ENCODE assay signal across 16 cellular contexts in genomic region chr5:173778784-173779304, GRCh38.
DNase-seq lines count a peak whose midpoint lies in the region; ATAC-seq and TF ChIP-seq lines count a peak whose summit lies in the region.
"Had no signal": no experiment of that assay in that cellular context is flagged by ENCODE, and none has a peak within 500 bp of the region (broad histone marks: within the 10 kb centered on the region; RNA-seq: fewer than 3 reads in every experiment).

No MANE protein-coding gene starts in this region.

- H3K4me1 ChIP-seq in OCI-LY7 (ENCODE audit: insufficient read depth, low read length, poor library complexity, severe bottlenecking) (peaks cover 68% of the 10 kb centered on the region), spleen (peaks cover 0 to 91% (median 30%) of the 10 kb centered on the region in 6 donors), prostate gland (replicated peaks) (peaks cover 3% of the 10 kb centered on the region)

- H3K36me3 ChIP-seq in OCI-LY7 (ENCODE audit: insufficient read depth, low read length): no peaks in the 10 kb centered on the region
- H3K36me3 ChIP-seq in spleen: no peaks in the 10 kb centered on the region
- no peaks in the 10 kb centered on the region for H3K36me3 ChIP-seq in prostate gland
- H3K36me3 ChIP-seq: gastroesophageal sphincter, thoracic aorta had no signal

- BruUV-seq in OCI-LY7 (replicated peaks; lab: Mats Ljungman, UMichigan): no TSS peak

- H3K9me2 ChIP-seq in OCI-LY7 (ENCODE audit: insufficient read depth, low read length): no peaks in the 10 kb centered on the region

- H4K20me1 ChIP-seq in OCI-LY7 (ENCODE audit: insufficient read depth, low read length): no peaks in the 10 kb centered on the region

- CTCF ChIA-PET in OCI-LY7 (lab: Charles Lee; ENCODE audit: unreplicated experiment): no interaction called here

- POLR2A ChIA-PET in OCI-LY7 (lab: Charles Lee): interaction anchor here (0.6 to 1.9 kb wide), 5 partner anchors 11 to 148 kb away, joined by 3 to 7 read pairs (median 4); no protein-coding TSS in a partner anchor

- DNase-seq in DMS53 (lab: John Stamatoyannopoulos, UW) (peak; percentile 39), DMS53 treated with DMSO at 0.1 percent for 48 hours (lab: John Stamatoyannopoulos, UW; ENCODE audit: unreplicated experiment) (no peak), OCI-LY7 (ENCODE audit: low spot score) (no peak), fibroblast of pulmonary artery (ENCODE audit: low read depth) (peak; percentile 35), spleen (no peak), SW480 (ENCODE audit: low spot score) (no peak), prostate gland (ENCODE audit: low spot score) (no peak)
- DNase-seq: activated naive CD8-positive, alpha-beta T cell treated with anti-CD3 and anti-CD28 coated beads, Interleukin-2, amount 10 ng/mL, durations not matched to agents 7 days and 5 days; NCI-H226; nephron progenitor cell; T-helper 9 cell had no signal

- 42 to 51% (median 48%) methylated on average over 5 of the region's 5 CpGs for WGBS in spleen, 5 donors
- 81% methylated on average over 5 of the region's 5 CpGs for WGBS in prostate gland

- H3K9me3 ChIP-seq in OCI-LY7 (ENCODE audit: low read length) (no peaks in the 10 kb centered on the region), spleen (no peaks in the 10 kb centered on the region), prostate gland (no peaks in the 10 kb centered on the region)
- H3K9me3 ChIP-seq: gastroesophageal sphincter, thoracic aorta had no signal

- H3K4me3 ChIP-seq in OCI-LY7 (ENCODE audit: low read depth, low read length, poor library complexity, severe bottlenecking) (no peak overlapping the region), fibroblast of pulmonary artery (replicated peaks; ENCODE audit: low read depth, low read length) (no peak overlapping the region), spleen (peak overlapping the region in 1 of 8 donors; percentile 50), prostate gland (no peak overlapping the region)
- H3K4me3 ChIP-seq: gastroesophageal sphincter, skin epidermis, thoracic aorta had no signal

- no peaks in the 10 kb centered on the region for H3K27me3 ChIP-seq in spleen (replicated peaks in 1 of 7)
- no peaks in the 10 kb centered on the region for H3K27me3 ChIP-seq in prostate gland (replicated peaks; ENCODE audit: insufficient read depth)
- H3K27me3 ChIP-seq: gastroesophageal sphincter had no signal

- H3K27ac ChIP-seq in OCI-LY7 (ENCODE audit: low read depth, low read length, poor library complexity, severe bottlenecking) (no peak overlapping the region), spleen (peak overlapping the region in 7 of 8 donors; percentile 55 to 92 (median 79)), prostate gland (no peak overlapping the region)
- H3K27ac ChIP-seq: 22Rv1, gastroesophageal sphincter, skin epidermis, thoracic aorta had no signal

- no peak overlapping the region for H3K4me2 ChIP-seq in OCI-LY7 (ENCODE audit: low read length)

- intact Hi-C loops in OCI-LY7 (cut with micrococcal nuclease; ENCODE audit: unreplicated experiment): no loop called here
- intact Hi-C loops in spleen (cut with DNase I; ENCODE audit: low total_unique reads): no loop called here
- intact Hi-C loops in prostate gland (cut with DNase I): no loop called here

- no peak for ATAC-seq in HG02938 (IDR thresholded peaks at IDR 0.05; ENCODE audit: unreplicated experiment)
- ATAC-seq: gastroesophageal sphincter had no signal

- TF ChIP-seq CTCF in OCI-LY7 (conservative IDR thresholded peaks at IDR 0.05; ENCODE audit: low read length): no peak
- no peak for TF ChIP-seq CTCF in fibroblast of pulmonary artery (IDR thresholded peaks at IDR 0.05; ENCODE audit: low read length, missing control alignments)
- no peak for TF ChIP-seq CTCF in spleen (IDR thresholded peaks at IDR 0.05 in 8 of 11, conservative IDR thresholded peaks at IDR 0.05 in 3 of 11)
- no peak for TF ChIP-seq CTCF in prostate gland (IDR thresholded peaks at IDR 0.05)

- H3K79me2 ChIP-seq in OCI-LY7 (ENCODE audit: insufficient read depth, low read depth, low read length): no peaks in the 10 kb centered on the region

- TF ChIP-seq POLR2A in spleen (IDR thresholded peaks at IDR 0.05): no peak
- TF ChIP-seq POLR2A in prostate gland (IDR thresholded peaks at IDR 0.05): no peak

- peak overlapping the region; percentile 52; the same call in 1 of the 2 replicates for H2AFZ ChIP-seq in OCI-LY7 (ENCODE audit: low read length)

Comparison
In these comparisons a context has a peak if more than half of its experiments do, and no peak if none do; other contexts are left out.
1. DNase-seq: peak in DMS53 (single experiment) and fibroblast of pulmonary artery (single experiment); none in DMS53 treated with DMSO at 0.1 percent for 48 hours (single experiment), OCI-LY7 (single experiment), spleen (single experiment), SW480 (single experiment) and prostate gland (single experiment).
2. H3K27ac ChIP-seq: peak in spleen (7 of 8); none in OCI-LY7 (single experiment) and prostate gland (0 of 2).